Comparison of ENCODE assay signal across 2 cellular contexts in the genomic region with DNA sequence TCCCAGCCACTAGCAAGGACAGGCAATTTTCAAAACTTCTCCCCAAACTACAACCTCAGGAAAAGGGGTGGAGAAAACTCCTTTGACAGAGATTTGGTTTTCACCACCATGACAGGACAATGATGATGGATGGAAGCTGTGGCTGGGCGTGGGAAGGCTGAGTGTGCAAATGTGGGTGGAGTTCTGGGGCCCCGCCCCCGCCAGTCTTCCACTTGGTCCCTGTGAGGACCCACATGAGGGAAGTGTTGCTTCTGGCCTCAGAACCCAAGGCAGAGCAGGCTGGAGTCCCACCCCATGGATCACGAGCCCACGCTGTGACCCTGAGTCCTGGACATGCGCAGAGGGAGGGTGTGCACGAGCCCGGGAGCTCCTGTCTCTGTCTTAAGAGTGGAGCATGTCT.
TF ChIP-seq lines count a peak whose summit lies in the region.

No MANE protein-coding gene starts in this region.

TF ChIP-seq in HCT116, 20 proteins besides CTCF, POLR2A, EP300 and RAD21:
- TF ChIP-seq YY1 (IDR thresholded peaks at IDR 0.05; ENCODE audit: extremely low read depth, insufficient replicate concordance, low read depth, low read length) (no peak), CEBPB (IDR thresholded peaks at IDR 0.05; ENCODE audit: low read depth) (no peak), POLR2AphosphoS5 (IDR thresholded peaks at IDR 0.05; ENCODE audit: low read depth, low read length) (no peak), ELF1 (IDR thresholded peaks at IDR 0.05; ENCODE audit: borderline replicate concordance, low read depth) (no peak), SIN3A (IDR thresholded peaks at IDR 0.05; ENCODE audit: low read depth) (no peak), EGR1 (IDR thresholded peaks at IDR 0.05; ENCODE audit: low read depth) (no peak), CBX3 (IDR thresholded peaks at IDR 0.05; ENCODE audit: low read depth) (no peak), FOSL1 (IDR thresholded peaks at IDR 0.05; ENCODE audit: low read depth) (no peak), SRF (IDR thresholded peaks at IDR 0.05; ENCODE audit: low read depth) (no peak), ATF3 (IDR thresholded peaks at IDR 0.05) (no peak), SP1 (IDR thresholded peaks at IDR 0.05; ENCODE audit: low read depth) (no peak), EZH2phosphoT487 (IDR thresholded peaks at IDR 0.05; ENCODE audit: borderline replicate concordance) (no peak), TCF7L2 (IDR thresholded peaks at IDR 0.05; ENCODE audit: borderline replicate concordance, extremely low read depth, insufficient read depth, insufficient read length) (no peak)
- TF ChIP-seq, protein P1, sequence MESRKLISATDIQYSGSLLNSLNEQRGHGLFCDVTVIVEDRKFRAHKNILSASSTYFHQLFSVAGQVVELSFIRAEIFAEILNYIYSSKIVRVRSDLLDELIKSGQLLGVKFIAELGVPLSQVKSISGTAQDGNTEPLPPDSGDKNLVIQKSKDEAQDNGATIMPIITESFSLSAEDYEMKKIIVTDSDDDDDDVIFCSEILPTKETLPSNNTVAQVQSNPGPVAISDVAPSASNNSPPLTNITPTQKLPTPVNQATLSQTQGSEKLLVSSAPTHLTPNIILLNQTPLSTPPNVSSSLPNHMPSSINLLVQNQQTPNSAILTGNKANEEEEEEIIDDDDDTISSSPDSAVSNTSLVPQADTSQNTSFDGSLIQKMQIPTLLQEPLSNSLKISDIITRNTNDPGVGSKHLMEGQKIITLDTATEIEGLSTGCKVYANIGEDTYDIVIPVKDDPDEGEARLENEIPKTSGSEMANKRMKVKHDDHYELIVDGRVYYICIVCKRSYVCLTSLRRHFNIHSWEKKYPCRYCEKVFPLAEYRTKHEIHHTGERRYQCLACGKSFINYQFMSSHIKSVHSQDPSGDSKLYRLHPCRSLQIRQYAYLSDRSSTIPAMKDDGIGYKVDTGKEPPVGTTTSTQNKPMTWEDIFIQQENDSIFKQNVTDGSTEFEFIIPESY (IDR thresholded peaks at IDR 0.05; ENCODE audit: extremely low read depth, insufficient replicate concordance, low read length), result no peak
- TF ChIP-seq, protein P2, sequence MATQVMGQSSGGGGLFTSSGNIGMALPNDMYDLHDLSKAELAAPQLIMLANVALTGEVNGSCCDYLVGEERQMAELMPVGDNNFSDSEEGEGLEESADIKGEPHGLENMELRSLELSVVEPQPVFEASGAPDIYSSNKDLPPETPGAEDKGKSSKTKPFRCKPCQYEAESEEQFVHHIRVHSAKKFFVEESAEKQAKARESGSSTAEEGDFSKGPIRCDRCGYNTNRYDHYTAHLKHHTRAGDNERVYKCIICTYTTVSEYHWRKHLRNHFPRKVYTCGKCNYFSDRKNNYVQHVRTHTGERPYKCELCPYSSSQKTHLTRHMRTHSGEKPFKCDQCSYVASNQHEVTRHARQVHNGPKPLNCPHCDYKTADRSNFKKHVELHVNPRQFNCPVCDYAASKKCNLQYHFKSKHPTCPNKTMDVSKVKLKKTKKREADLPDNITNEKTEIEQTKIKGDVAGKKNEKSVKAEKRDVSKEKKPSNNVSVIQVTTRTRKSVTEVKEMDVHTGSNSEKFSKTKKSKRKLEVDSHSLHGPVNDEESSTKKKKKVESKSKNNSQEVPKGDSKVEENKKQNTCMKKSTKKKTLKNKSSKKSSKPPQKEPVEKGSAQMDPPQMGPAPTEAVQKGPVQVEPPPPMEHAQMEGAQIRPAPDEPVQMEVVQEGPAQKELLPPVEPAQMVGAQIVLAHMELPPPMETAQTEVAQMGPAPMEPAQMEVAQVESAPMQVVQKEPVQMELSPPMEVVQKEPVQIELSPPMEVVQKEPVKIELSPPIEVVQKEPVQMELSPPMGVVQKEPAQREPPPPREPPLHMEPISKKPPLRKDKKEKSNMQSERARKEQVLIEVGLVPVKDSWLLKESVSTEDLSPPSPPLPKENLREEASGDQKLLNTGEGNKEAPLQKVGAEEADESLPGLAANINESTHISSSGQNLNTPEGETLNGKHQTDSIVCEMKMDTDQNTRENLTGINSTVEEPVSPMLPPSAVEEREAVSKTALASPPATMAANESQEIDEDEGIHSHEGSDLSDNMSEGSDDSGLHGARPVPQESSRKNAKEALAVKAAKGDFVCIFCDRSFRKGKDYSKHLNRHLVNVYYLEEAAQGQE (IDR thresholded peaks at IDR 0.05; ENCODE audit: low read depth), result no peak
- TF ChIP-seq, protein P3, sequence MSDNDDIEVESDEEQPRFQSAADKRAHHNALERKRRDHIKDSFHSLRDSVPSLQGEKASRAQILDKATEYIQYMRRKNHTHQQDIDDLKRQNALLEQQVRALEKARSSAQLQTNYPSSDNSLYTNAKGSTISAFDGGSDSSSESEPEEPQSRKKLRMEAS (IDR thresholded peaks at IDR 0.05), result no peak
TF ChIP-seq in HCT116: peak in this region for 0.

TF ChIP-seq in K562, 482 proteins besides CTCF, POLR2A, EP300 and RAD21 (continues in another document):
- TF ChIP-seq, protein P4, sequence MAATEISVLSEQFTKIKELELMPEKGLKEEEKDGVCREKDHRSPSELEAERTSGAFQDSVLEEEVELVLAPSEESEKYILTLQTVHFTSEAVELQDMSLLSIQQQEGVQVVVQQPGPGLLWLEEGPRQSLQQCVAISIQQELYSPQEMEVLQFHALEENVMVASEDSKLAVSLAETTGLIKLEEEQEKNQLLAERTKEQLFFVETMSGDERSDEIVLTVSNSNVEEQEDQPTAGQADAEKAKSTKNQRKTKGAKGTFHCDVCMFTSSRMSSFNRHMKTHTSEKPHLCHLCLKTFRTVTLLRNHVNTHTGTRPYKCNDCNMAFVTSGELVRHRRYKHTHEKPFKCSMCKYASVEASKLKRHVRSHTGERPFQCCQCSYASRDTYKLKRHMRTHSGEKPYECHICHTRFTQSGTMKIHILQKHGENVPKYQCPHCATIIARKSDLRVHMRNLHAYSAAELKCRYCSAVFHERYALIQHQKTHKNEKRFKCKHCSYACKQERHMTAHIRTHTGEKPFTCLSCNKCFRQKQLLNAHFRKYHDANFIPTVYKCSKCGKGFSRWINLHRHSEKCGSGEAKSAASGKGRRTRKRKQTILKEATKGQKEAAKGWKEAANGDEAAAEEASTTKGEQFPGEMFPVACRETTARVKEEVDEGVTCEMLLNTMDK (IDR thresholded peaks at IDR 0.05; ENCODE audit: borderline replicate concordance, insufficient read depth, low read depth, low read length, poor library complexity, severe bottlenecking), result no peak
- TF ChIP-seq, protein P5, sequence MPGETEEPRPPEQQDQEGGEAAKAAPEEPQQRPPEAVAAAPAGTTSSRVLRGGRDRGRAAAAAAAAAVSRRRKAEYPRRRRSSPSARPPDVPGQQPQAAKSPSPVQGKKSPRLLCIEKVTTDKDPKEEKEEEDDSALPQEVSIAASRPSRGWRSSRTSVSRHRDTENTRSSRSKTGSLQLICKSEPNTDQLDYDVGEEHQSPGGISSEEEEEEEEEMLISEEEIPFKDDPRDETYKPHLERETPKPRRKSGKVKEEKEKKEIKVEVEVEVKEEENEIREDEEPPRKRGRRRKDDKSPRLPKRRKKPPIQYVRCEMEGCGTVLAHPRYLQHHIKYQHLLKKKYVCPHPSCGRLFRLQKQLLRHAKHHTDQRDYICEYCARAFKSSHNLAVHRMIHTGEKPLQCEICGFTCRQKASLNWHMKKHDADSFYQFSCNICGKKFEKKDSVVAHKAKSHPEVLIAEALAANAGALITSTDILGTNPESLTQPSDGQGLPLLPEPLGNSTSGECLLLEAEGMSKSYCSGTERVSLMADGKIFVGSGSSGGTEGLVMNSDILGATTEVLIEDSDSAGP (CRISPR knock-in tag; IDR thresholded peaks at IDR 0.05), result no peak
- TF ChIP-seq ZNF197 (CRISPR knock-in tag; IDR thresholded peaks at IDR 0.05; ENCODE audit: low read depth) (no peak), MXD1 (CRISPR knock-in tag; IDR thresholded peaks at IDR 0.05; ENCODE audit: borderline replicate concordance, poor library complexity, severe bottlenecking) (no peak), MYC (IDR thresholded peaks at IDR 0.05; ENCODE audit: low read depth, low read length) (no peak), MYC (CRISPR knock-in tag; IDR thresholded peaks at IDR 0.05; ENCODE audit: borderline replicate concordance, low read depth) (no peak), CXXC5 (CRISPR knock-in tag; IDR thresholded peaks at IDR 0.05) (no peak), ZNF263 (CRISPR knock-in tag; IDR thresholded peaks at IDR 0.05; ENCODE audit: borderline replicate concordance) (no peak), TAF1 (IDR thresholded peaks at IDR 0.05; ENCODE audit: control insufficient read depth, extremely low read depth, insufficient read depth, low read length, severe bottlenecking) (no peak), RBFOX2 (IDR thresholded peaks at IDR 0.05; ENCODE audit: low read depth, low read length) (peak; percentile 4; the same call in 1 of the 2 replicates), FOXJ3 (CRISPR knock-in tag; IDR thresholded peaks at IDR 0.05) (no peak), MEIS2 (IDR thresholded peaks at IDR 0.05; ENCODE audit: partially characterized antibody) (peak; percentile 99), ZFP30 (CRISPR knock-in tag; IDR thresholded peaks at IDR 0.05; ENCODE audit: borderline replicate concordance) (no peak), RB1 (IDR thresholded peaks at IDR 0.05; ENCODE audit: low read depth) (no peak), SMARCA4 (IDR thresholded peaks at IDR 0.05) (no peak), TEAD1 (CRISPR knock-in tag; IDR thresholded peaks at IDR 0.05) (peak in 1 of 2 experiments; percentile 59; a peak in 1 of 4 replicates), NCOA2 (IDR thresholded peaks at IDR 0.05; ENCODE audit: partially characterized antibody in 2 of 2) (no peak), ETV5 (CRISPR knock-in tag; IDR thresholded peaks at IDR 0.05; ENCODE audit: low read depth) (no peak), FOXM1 (IDR thresholded peaks at IDR 0.05; ENCODE audit: low read depth) (no peak), FOXM1 (CRISPR knock-in tag; IDR thresholded peaks at IDR 0.05; ENCODE audit: low read depth) (no peak), ESRRA (IDR thresholded peaks at IDR 0.05; ENCODE audit: borderline replicate concordance, low read depth) (peak; percentile 22; the same call in 1 of the 2 replicates), ZNF354B (CRISPR knock-in tag; IDR thresholded peaks at IDR 0.05) (no peak), ARHGAP35 (IDR thresholded peaks at IDR 0.05; ENCODE audit: partially characterized antibody) (no peak), MYNN (IDR thresholded peaks at IDR 0.05) (peak; percentile 61; the same call in 1 of the 2 replicates), MYNN (CRISPR knock-in tag; IDR thresholded peaks at IDR 0.05) (no peak), NRF1 (conservative IDR thresholded peaks at IDR 0.05 in 1 of 2, IDR thresholded peaks at IDR 0.05 in 1 of 2) (peak; percentile 89 to 91)
- TF ChIP-seq, protein P6, sequence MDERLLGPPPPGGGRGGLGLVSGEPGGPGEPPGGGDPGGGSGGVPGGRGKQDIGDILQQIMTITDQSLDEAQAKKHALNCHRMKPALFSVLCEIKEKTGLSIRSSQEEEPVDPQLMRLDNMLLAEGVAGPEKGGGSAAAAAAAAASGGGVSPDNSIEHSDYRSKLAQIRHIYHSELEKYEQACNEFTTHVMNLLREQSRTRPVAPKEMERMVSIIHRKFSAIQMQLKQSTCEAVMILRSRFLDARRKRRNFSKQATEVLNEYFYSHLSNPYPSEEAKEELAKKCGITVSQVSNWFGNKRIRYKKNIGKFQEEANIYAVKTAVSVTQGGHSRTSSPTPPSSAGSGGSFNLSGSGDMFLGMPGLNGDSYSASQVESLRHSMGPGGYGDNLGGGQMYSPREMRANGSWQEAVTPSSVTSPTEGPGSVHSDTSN (CRISPR knock-in tag; IDR thresholded peaks at IDR 0.05; ENCODE audit: low read depth), result peak; percentile 52
- TF ChIP-seq, protein P6 (tag; conservative IDR thresholded peaks at IDR 0.05; ENCODE audit: low read depth), result peak; percentile 95
- TF ChIP-seq, protein P7, sequence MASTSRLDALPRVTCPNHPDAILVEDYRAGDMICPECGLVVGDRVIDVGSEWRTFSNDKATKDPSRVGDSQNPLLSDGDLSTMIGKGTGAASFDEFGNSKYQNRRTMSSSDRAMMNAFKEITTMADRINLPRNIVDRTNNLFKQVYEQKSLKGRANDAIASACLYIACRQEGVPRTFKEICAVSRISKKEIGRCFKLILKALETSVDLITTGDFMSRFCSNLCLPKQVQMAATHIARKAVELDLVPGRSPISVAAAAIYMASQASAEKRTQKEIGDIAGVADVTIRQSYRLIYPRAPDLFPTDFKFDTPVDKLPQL (IDR thresholded peaks at IDR 0.05; ENCODE audit: extremely low read depth, insufficient read length), result no peak
- TF ChIP-seq, protein P3 (CRISPR knock-in tag; IDR thresholded peaks at IDR 0.05), result 0 out of 2 replicates have a peak, but pooled peaks have one; percentile 43
- TF ChIP-seq, protein P8, sequence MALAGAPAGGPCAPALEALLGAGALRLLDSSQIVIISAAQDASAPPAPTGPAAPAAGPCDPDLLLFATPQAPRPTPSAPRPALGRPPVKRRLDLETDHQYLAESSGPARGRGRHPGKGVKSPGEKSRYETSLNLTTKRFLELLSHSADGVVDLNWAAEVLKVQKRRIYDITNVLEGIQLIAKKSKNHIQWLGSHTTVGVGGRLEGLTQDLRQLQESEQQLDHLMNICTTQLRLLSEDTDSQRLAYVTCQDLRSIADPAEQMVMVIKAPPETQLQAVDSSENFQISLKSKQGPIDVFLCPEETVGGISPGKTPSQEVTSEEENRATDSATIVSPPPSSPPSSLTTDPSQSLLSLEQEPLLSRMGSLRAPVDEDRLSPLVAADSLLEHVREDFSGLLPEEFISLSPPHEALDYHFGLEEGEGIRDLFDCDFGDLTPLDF (CRISPR knock-in tag; IDR thresholded peaks at IDR 0.05), result no peak
- TF ChIP-seq, protein P9, sequence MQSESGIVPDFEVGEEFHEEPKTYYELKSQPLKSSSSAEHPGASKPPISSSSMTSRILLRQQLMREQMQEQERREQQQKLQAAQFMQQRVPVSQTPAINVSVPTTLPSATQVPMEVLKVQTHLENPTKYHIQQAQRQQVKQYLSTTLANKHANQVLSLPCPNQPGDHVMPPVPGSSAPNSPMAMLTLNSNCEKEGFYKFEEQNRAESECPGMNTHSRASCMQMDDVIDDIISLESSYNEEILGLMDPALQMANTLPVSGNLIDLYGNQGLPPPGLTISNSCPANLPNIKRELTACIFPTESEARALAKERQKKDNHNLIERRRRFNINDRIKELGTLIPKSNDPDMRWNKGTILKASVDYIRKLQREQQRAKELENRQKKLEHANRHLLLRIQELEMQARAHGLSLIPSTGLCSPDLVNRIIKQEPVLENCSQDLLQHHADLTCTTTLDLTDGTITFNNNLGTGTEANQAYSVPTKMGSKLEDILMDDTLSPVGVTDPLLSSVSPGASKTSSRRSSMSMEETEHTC (IDR thresholded peaks at IDR 0.05), result no peak
